18 cellular contexts compared by ENCODE assay signal in the genomic region with DNA sequence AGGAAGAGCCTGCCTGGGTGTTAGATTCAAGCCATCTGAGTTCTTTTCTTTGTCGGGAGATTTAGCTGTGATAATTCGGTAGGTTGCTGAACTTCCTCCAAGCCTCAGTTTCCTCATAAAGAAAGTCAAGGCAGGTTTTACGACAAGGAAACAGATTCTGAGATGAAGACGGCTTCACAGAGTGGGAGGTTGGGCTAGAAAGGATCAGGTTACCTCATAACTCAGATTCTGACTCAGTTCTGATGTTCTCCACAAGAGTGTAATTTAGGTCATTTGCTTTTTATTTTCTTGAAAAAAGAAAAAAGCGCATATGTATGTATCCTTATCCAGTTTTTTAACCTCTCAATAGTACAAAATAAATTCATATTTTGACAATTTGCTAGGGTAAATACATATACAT. TPM values are rescaled to one million over a fixed set of nuclear protein-coding genes. Genes with fewer than 3 reads are reported as not detected.
A peak's percentile ranks its signal among the peaks of the same experiment; 100 is the strongest.
DNase-seq lines count a peak whose midpoint lies in the region; ATAC-seq and TF ChIP-seq lines count a peak whose summit lies in the region.
"Had no signal": no experiment of that assay in that cellular context is flagged by ENCODE, and none has a peak within 500 bp of the region (broad histone marks: within the 10 kb centered on the region; RNA-seq: fewer than 3 reads in every experiment).

No MANE protein-coding gene starts in this region.

- no peaks in the 10 kb centered on the region for H3K27me3 ChIP-seq in neural progenitor cell
- H3K27me3 ChIP-seq: BLaER1 treated with 17β-estradiol and CSF1 and Interleukin-3, amounts not matched to agents 10 nM and 100 nM; cardiac muscle cell had no signal

- H3K4me3 Mint-ChIP-seq in neural progenitor cell = no peak overlapping the region
- H3K4me3 Mint-ChIP-seq: endodermal cell had no signal

- no peak overlapping the region for H3K27ac Mint-ChIP-seq in neural progenitor cell
- H3K27ac Mint-ChIP-seq: endodermal cell had no signal

- DNase-seq in GM03348 (ENCODE audit: low spot score) = peak; percentile 42
- DNase-seq in LoVo (ENCODE audit: low spot score) = peak; percentile 14
- DNase-seq in cardiac fibroblast (ENCODE audit: low read depth in 2 of 2) = peak; percentile 16 to 45
- no peak for DNase-seq in neural progenitor cell (ENCODE audit: low spot score)
- no peak for DNase-seq in middle frontal gyrus (ENCODE audit: extremely low spot score, low spot score)
- DNase-seq in UCSD-AML1 (lab: John Stamatoyannopoulos, UW; ENCODE audit: unreplicated experiment) = no peak
- DNase-seq in pons (ENCODE audit: low spot score) = no peak
- DNase-seq: activated CD8-positive, alpha-beta memory T cell treated with anti-CD3 and anti-CD28 coated beads for 24 hours; activated gamma-delta T cell treated with Interleukin-2 at 50 U/mL for 16 hours; DMS79 treated with DMSO at 0.1 percent for 48 hours; endodermal cell; NCI-H1092 had no signal

- H3F3A ChIP-seq in neural progenitor cell (ENCODE audit: low read depth) = no peaks in the 10 kb centered on the region

- TF ChIP-seq CTCF in cardiac fibroblast (IDR thresholded peaks at IDR 0.05; ENCODE audit: low read depth, low read length) = no peak
- TF ChIP-seq CTCF in neural progenitor cell (IDR thresholded peaks at IDR 0.05) = no peak

- no peaks in the 10 kb centered on the region for H3K4me1 ChIP-seq in neural progenitor cell
- H3K4me1 ChIP-seq: BLaER1 treated with 17β-estradiol and CSF1 and Interleukin-3, amounts not matched to agents 10 nM and 100 nM; prostate gland had no signal

- H3K36me3 Mint-ChIP-seq in neural progenitor cell = no peaks in the 10 kb centered on the region

- H3K79me2 ChIP-seq in neural progenitor cell (ENCODE audit: low read depth) = no peaks in the 10 kb centered on the region

- no peak overlapping the region for H3K4me2 ChIP-seq in neural progenitor cell
- H3K4me2 ChIP-seq: BLaER1 treated with 17β-estradiol and CSF1 and Interleukin-3, amounts not matched to agents 10 nM and 100 nM had no signal

- H3K27ac ChIP-seq in neural progenitor cell = no peak overlapping the region
- H3K27ac ChIP-seq: BLaER1 treated with 17β-estradiol and CSF1 and Interleukin-3, amounts not matched to agents 10 nM and 100 nM; cardiac muscle cell; prostate gland; thoracic aorta; VCaP had no signal

- no peaks in the 10 kb centered on the region for H3K9me3 ChIP-seq in neural progenitor cell (ENCODE audit: low read depth)
- H3K9me3 ChIP-seq: prostate gland, thoracic aorta had no signal

- H3K4me1 Mint-ChIP-seq in neural progenitor cell = peaks cover 8% of the 10 kb centered on the region

- H3K4me3 ChIP-seq in cardiac fibroblast (replicated peaks in 1 of 2; ENCODE audit: low read depth in 2 of 2, low read length in 2 of 2) (no peak overlapping the region), neural progenitor cell (no peak overlapping the region)
- H3K4me3 ChIP-seq: BLaER1 treated with 17β-estradiol and CSF1 and Interleukin-3, amounts not matched to agents 10 nM and 100 nM; cardiac muscle cell; prostate gland; thoracic aorta had no signal

- no peak overlapping the region for H3K9ac ChIP-seq in neural progenitor cell
- H3K9ac ChIP-seq: BLaER1 treated with 17β-estradiol and CSF1 and Interleukin-3, amounts not matched to agents 10 nM and 100 nM had no signal

- no peak for ATAC-seq in GM18511 (IDR thresholded peaks at IDR 0.05; ENCODE audit: unreplicated experiment)

- no peaks in the 10 kb centered on the region for H4K20me1 ChIP-seq in neural progenitor cell (ENCODE audit: low read depth)
- H4K20me1 ChIP-seq: BLaER1 treated with 17β-estradiol and CSF1 and Interleukin-3, amounts not matched to agents 10 nM and 100 nM had no signal

- peak overlapping the region; percentile 55 for H2AFZ ChIP-seq in neural progenitor cell (replicated peaks)

- H3K9me3 Mint-ChIP-seq in neural progenitor cell = no peaks in the 10 kb centered on the region
- H3K9me3 Mint-ChIP-seq: endodermal cell had no signal

- H3K36me3 ChIP-seq in neural progenitor cell = no peaks in the 10 kb centered on the region
- H3K36me3 ChIP-seq: BLaER1 treated with 17β-estradiol and CSF1 and Interleukin-3, amounts not matched to agents 10 nM and 100 nM; cardiac muscle cell; prostate gland; thoracic aorta had no signal

- peaks cover 3% of the 10 kb centered on the region for H3K27me3 Mint-ChIP-seq in neural progenitor cell (ENCODE audit: insufficient read depth, low read depth)

RNA-seq across cellular contexts. Expression of a gene that starts 47.2 kb away (rescaled TPM):
- total RNA-seq in neural progenitor cell (ENCODE audit: low replicate concordance) = 45.9 and 54.4 TPM in 2 replicates

Comparison
In these comparisons a context has a peak if more than half of its experiments do, and no peak if none do; other contexts are left out.
1. DNase-seq: peak in GM03348 (single experiment), LoVo (single experiment) and cardiac fibroblast (2 of 2); none in neural progenitor cell (single experiment), middle frontal gyrus (single experiment), UCSD-AML1 (single experiment) and pons (single experiment).